In the genomic region with DNA sequence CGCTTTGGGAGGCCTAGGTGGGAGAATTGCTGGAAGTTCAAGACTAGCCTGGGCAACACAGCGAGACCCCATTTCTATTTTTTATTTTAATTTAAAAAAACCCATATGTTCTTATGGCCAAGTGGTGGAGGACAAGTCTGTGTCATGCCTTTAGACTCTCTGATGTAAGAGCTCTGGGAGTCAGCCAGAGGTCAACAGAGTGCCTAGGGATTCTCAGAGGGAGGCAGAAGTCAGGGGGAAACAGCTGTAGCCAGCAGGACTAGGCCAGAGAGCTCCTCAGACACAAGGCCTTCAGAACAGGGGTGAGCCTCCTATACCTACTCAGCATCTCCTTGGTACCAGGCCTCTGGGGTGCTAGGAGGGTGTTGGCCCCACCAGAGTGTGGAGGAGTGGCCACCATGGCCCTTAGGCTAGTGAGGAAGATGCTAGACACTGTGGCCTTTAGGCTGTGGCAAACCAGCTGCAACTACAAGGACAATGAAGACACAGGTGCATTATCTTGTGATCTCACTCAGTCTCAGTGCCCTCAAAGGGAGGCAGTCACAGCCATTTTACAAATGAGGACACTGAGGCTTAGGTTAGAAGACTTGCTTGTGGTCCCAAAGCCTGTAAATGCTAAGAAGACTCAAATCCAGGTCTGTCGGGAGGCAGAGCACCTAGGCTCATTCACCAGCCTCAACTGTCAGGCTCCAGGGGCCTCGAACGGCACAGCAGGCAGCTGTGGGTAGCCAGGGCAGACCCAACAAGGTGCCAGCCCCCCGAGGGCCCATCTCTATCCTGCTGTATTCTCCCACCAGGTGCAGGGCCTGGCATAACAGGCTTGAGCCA, we compare ENCODE assay signal across 11 cellular contexts. TPM values are rescaled to one million over a fixed set of nuclear protein-coding genes. Genes with fewer than 3 reads are reported as not detected.
A peak's percentile ranks its signal among the peaks of the same experiment; 100 is the strongest.
DNase-seq lines count a peak whose midpoint lies in the region; ATAC-seq and TF ChIP-seq lines count a peak whose summit lies in the region.
"Had no signal": no experiment of that assay in that cellular context is flagged by ENCODE, and none has a peak within 500 bp of the region (broad histone marks: within the 10 kb centered on the region; RNA-seq: fewer than 3 reads in every experiment).

No MANE protein-coding gene starts in this region.

- peaks cover 0 to 3% (median 0%) of the 10 kb centered on the region in 5 donors for H3K27me3 Mint-ChIP-seq in naive thymus-derived CD4-positive, alpha-beta T cell
- peaks cover 0 to 4% (median 3%) of the 10 kb centered on the region in 3 donors for H3K27me3 Mint-ChIP-seq in immature natural killer cell (ENCODE audit: low read depth in 3 of 3)
- H3K27me3 Mint-ChIP-seq: IgD-negative memory B cell had no signal

- H3K9me3 ChIP-seq in KOPT-K1 (ENCODE audit: insufficient read depth, low read length, poor library complexity, severe bottlenecking) = no peaks in the 10 kb centered on the region
- H3K9me3 ChIP-seq in naive thymus-derived CD4-positive, alpha-beta T cell (ENCODE audit: control insufficient read depth in 2 of 3, low read length in 3 of 3) = no peaks in the 10 kb centered on the region
- H3K9me3 ChIP-seq in effector memory CD4-positive, alpha-beta T cell (ENCODE audit: control insufficient read depth, low read length) = no peaks in the 10 kb centered on the region
- H3K9me3 ChIP-seq: neutrophil had no signal

- no peak for TF ChIP-seq CTCF in choroid plexus epithelial cell (conservative IDR thresholded peaks at IDR 0.05; ENCODE audit: low read depth, low read length)

- peak; percentile 10 for ATAC-seq in naive thymus-derived CD4-positive, alpha-beta T cell

- no peak overlapping the region for H3K4me3 ChIP-seq in choroid plexus epithelial cell (ENCODE audit: low read depth, low read length)
- no peak overlapping the region for H3K4me3 ChIP-seq in naive thymus-derived CD4-positive, alpha-beta T cell (ENCODE audit: low read length)
- no peak overlapping the region for H3K4me3 ChIP-seq in effector memory CD4-positive, alpha-beta T cell (ENCODE audit: insufficient read depth, low read depth, low read length, poor library complexity, severe bottlenecking)

- DNase-seq in AG20443 (ENCODE audit: low spot score) (peak; percentile 61), choroid plexus epithelial cell (ENCODE audit: low read depth) (peak; percentile 91), NCI-H524 treated with DMSO at 0.1 percent for 48 hours (lab: John Stamatoyannopoulos, UW) (no peak), immature natural killer cell (no peak), NCI-H2081 treated with DMSO at 0.1 percent for 48 hours (lab: John Stamatoyannopoulos, UW) (no peak)
- no peak for DNase-seq in naive thymus-derived CD4-positive, alpha-beta T cell
- DNase-seq in effector memory CD4-positive, alpha-beta T cell = no peak
- DNase-seq: T-helper 9 cell had no signal

- CTCF ChIA-PET in naive thymus-derived CD4-positive, alpha-beta T cell (lab: Charles Lee) = no interaction called here

- peak overlapping the region in 1 of 9 donors; percentile 59 for H3K27ac Mint-ChIP-seq in naive thymus-derived CD4-positive, alpha-beta T cell
- H3K27ac Mint-ChIP-seq in immature natural killer cell = no peak overlapping the region
- H3K27ac Mint-ChIP-seq: IgD-negative memory B cell had no signal

- no peaks in the 10 kb centered on the region for H3K9me3 Mint-ChIP-seq in naive thymus-derived CD4-positive, alpha-beta T cell
- no peaks in the 10 kb centered on the region for H3K9me3 Mint-ChIP-seq in immature natural killer cell
- H3K9me3 Mint-ChIP-seq: IgD-negative memory B cell had no signal

- H3K4me3 Mint-ChIP-seq in naive thymus-derived CD4-positive, alpha-beta T cell = no peak overlapping the region
- H3K4me3 Mint-ChIP-seq in immature natural killer cell = no peak overlapping the region
- H3K4me3 Mint-ChIP-seq: IgD-negative memory B cell had no signal

- intact Hi-C loops in naive thymus-derived CD4-positive, alpha-beta T cell (cut with micrococcal nuclease) = no loop called here

- peak overlapping the region; percentile 81 for H3K27ac ChIP-seq in KOPT-K1 (ENCODE audit: low read depth, low read length, poor library complexity, severe bottlenecking)
- H3K27ac ChIP-seq in naive thymus-derived CD4-positive, alpha-beta T cell (ENCODE audit: low read depth, low read length) = no peak overlapping the region
- no peak overlapping the region for H3K27ac ChIP-seq in effector memory CD4-positive, alpha-beta T cell (ENCODE audit: insufficient read depth, low read length, poor library complexity, severe bottlenecking)
- H3K27ac ChIP-seq: neutrophil had no signal

- H3K27me3 ChIP-seq in naive thymus-derived CD4-positive, alpha-beta T cell (ENCODE audit: control insufficient read depth in 2 of 2, insufficient read depth in 2 of 2, low read length in 2 of 2) = no peaks in the 10 kb centered on the region
- no peaks in the 10 kb centered on the region for H3K27me3 ChIP-seq in effector memory CD4-positive, alpha-beta T cell (replicated peaks; ENCODE audit: control insufficient read depth, insufficient read depth, low read length, poor library complexity, severe bottlenecking)
- H3K27me3 ChIP-seq: neutrophil had no signal

- peaks cover 0 to 20% (median 5%) of the 10 kb centered on the region in 7 donors for H3K4me1 Mint-ChIP-seq in naive thymus-derived CD4-positive, alpha-beta T cell
- H3K4me1 Mint-ChIP-seq in immature natural killer cell = peaks cover 0 to 2% of the 10 kb centered on the region in 2 donors
- H3K4me1 Mint-ChIP-seq: IgD-negative memory B cell had no signal

- POLR2A ChIA-PET in naive thymus-derived CD4-positive, alpha-beta T cell (lab: Charles Lee) = interaction anchor here (1.4 kb wide), 1 partner anchor 58 kb away, joined by 3 read pairs; no protein-coding TSS in a partner anchor

- peaks cover 0 to 25% of the 10 kb centered on the region in 2 donors for H3K4me1 ChIP-seq in naive thymus-derived CD4-positive, alpha-beta T cell (ENCODE audit: control insufficient read depth in 2 of 2, insufficient read depth in 2 of 2, low read length in 2 of 2)
- H3K4me1 ChIP-seq in effector memory CD4-positive, alpha-beta T cell (ENCODE audit: control insufficient read depth, insufficient read depth, low read length, poor library complexity, severe bottlenecking) = no peaks in the 10 kb centered on the region

- H3K36me3 ChIP-seq in KOPT-K1 (ENCODE audit: insufficient read depth, low read length) = no peaks in the 10 kb centered on the region
- H3K36me3 ChIP-seq in naive thymus-derived CD4-positive, alpha-beta T cell (ENCODE audit: control insufficient read depth in 2 of 3, insufficient read depth in 3 of 3, low read length in 3 of 3) = peaks cover 0 to 13% (median 0%) of the 10 kb centered on the region in 3 experiments
- no peaks in the 10 kb centered on the region for H3K36me3 ChIP-seq in effector memory CD4-positive, alpha-beta T cell (ENCODE audit: control insufficient read depth, insufficient read depth, low read length)
- H3K36me3 ChIP-seq: neutrophil had no signal

- peaks cover 0 to 3% (median 0%) of the 10 kb centered on the region in 5 donors for H3K36me3 Mint-ChIP-seq in naive thymus-derived CD4-positive, alpha-beta T cell
- H3K36me3 Mint-ChIP-seq in immature natural killer cell = no peaks in the 10 kb centered on the region
- H3K36me3 Mint-ChIP-seq: IgD-negative memory B cell had no signal

RNA-seq across cellular contexts. Expression of a gene that starts 5.0 kb away (rescaled TPM):
- not detected for total RNA-seq in naive thymus-derived CD4-positive, alpha-beta T cell
- polyA plus RNA-seq in naive thymus-derived CD4-positive, alpha-beta T cell = not detected
- not detected for polyA plus RNA-seq in immature natural killer cell
- polyA plus RNA-seq: IgD-negative memory B cell had no signal

RNA-seq across cellular contexts. Expression of a gene that starts 16.6 kb away (rescaled TPM):
- total RNA-seq in naive thymus-derived CD4-positive, alpha-beta T cell = 1 to 10 TPM in 2 of 5 experiments, under 1 TPM in 2, not detected in 1; 0.57 to 4.5 (median 0.96) TPM
- polyA plus RNA-seq in naive thymus-derived CD4-positive, alpha-beta T cell = under 1 TPM in 1 of 2 donors, not detected in 1; 0.08 TPM
- under 1 TPM in 2 of 3 donors, not detected in 1; 0.46 to 0.49 TPM for polyA plus RNA-seq in immature natural killer cell

RNA-seq across cellular contexts. Expression of a gene that starts 30.4 kb away (rescaled TPM):
- total RNA-seq in naive thymus-derived CD4-positive, alpha-beta T cell = 10 to 100 TPM in 4 of 5 experiments, 1 to 10 TPM in 1; 9.1 to 26.2 (median 11.6) TPM
- polyA plus RNA-seq in naive thymus-derived CD4-positive, alpha-beta T cell = 10 to 100 TPM; 12.4 to 21.1 TPM
- polyA plus RNA-seq in immature natural killer cell = 10 to 100 TPM in 1 of 3 donors, 1 to 10 TPM in 2; 5.6 to 16.5 (median 7.4) TPM

RNA-seq across cellular contexts. Expression of a gene that starts 34.0 kb away (rescaled TPM):
- total RNA-seq in naive thymus-derived CD4-positive, alpha-beta T cell = 100 to 1,000 TPM in 1 of 5 experiments, 10 to 100 TPM in 4; 72.8 to 139 (median 85.6) TPM
- 10 to 100 TPM; 17.9 to 20.0 TPM for polyA plus RNA-seq in naive thymus-derived CD4-positive, alpha-beta T cell
- 10 to 100 TPM in 2 of 3 donors, 1 to 10 TPM in 1; 8.9 to 15.2 (median 13.6) TPM for polyA plus RNA-seq in immature natural killer cell

RNA-seq across cellular contexts. Expression of a gene that starts 41.6 kb away (rescaled TPM):
- total RNA-seq in naive thymus-derived CD4-positive, alpha-beta T cell = 10 to 100 TPM; 49.8 to 99.8 (median 56.9) TPM
- 100 to 1,000 TPM; 208 to 287 TPM for polyA plus RNA-seq in naive thymus-derived CD4-positive, alpha-beta T cell
- 100 to 1,000 TPM; 292 to 631 (median 400) TPM for polyA plus RNA-seq in immature natural killer cell

Comparison
In these comparisons a context has a peak if more than half of its experiments do, and no peak if none do; other contexts are left out.
1. DNase-seq: peak in AG20443 (single experiment) and choroid plexus epithelial cell (single experiment); none in naive thymus-derived CD4-positive, alpha-beta T cell (0 of 9), NCI-H524 treated with DMSO at 0.1 percent for 48 hours (single experiment), immature natural killer cell (0 of 3), effector memory CD4-positive, alpha-beta T cell (0 of 3) and NCI-H2081 treated with DMSO at 0.1 percent for 48 hours (single experiment).